ENCODE assay signal across 11 cellular contexts in the genomic region with DNA sequence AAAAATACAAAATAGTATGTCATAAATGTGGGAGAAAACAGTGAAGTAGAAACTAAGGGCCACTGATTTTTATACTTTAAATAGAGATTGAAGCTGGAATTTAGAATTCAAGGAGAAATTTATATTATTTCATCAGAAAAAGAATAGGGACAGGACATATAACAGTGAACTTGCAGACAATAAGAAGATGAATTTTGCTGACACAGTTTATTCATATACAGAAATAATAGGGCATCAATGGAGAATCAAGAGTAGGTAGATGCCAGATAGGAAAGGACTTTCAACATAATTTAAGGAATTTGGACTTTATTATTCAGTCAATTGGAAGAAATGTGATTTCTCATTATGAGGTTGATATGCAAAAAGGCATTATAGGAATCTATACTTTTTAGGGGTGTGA.
"Had no signal": no experiment of that assay in that cellular context is flagged by ENCODE, and none has a peak within 500 bp of the region (broad histone marks: within the 10 kb centered on the region; RNA-seq: fewer than 3 reads in every experiment).

No MANE protein-coding gene starts in this region.

- H3K4me2 ChIP-seq: GM23338 had no signal

- H3K4me1 ChIP-seq: HAP-1 had no signal

- H3K36me3 ChIP-seq: HAP-1 had no signal

- H3K4me3 ChIP-seq: GM23248, GM23338, HAP-1 had no signal

- H3K27ac ChIP-seq: GM23248 had no signal

- H2AFZ ChIP-seq: GM23248, GM23338 had no signal

- FAIRE-seq: H1, H54 had no signal

- H3K9ac ChIP-seq: GM23248 had no signal

- ATAC-seq: GM23338, HCT116 had no signal

- H3K9me3 ChIP-seq: HAP-1 had no signal

- DNase-seq: GM23248, GOT3, H7, H9, HCEC 1CT, HFFc6 had no signal
